In genomic region chr17:50861822-50862528, GRCh38 we compare ENCODE assay signal across 1 cellular context.
A peak's percentile ranks its signal among the peaks of the same experiment; 100 is the strongest.
TF ChIP-seq lines count a peak whose summit lies in the region.

No MANE protein-coding gene starts in this region.

TF ChIP-seq in H1, 55 proteins besides CTCF, POLR2A, EP300 and RAD21:
- TF ChIP-seq CEBPB (IDR thresholded peaks at IDR 0.05; ENCODE audit: low read depth, low read length): peak; percentile 72; the same call in 1 of the 2 replicates
- TF ChIP-seq SP1 (IDR thresholded peaks at IDR 0.05; ENCODE audit: low read depth, low read length): no peak
